Comparison of ENCODE assay signal across 15 cellular contexts in the genomic region with DNA sequence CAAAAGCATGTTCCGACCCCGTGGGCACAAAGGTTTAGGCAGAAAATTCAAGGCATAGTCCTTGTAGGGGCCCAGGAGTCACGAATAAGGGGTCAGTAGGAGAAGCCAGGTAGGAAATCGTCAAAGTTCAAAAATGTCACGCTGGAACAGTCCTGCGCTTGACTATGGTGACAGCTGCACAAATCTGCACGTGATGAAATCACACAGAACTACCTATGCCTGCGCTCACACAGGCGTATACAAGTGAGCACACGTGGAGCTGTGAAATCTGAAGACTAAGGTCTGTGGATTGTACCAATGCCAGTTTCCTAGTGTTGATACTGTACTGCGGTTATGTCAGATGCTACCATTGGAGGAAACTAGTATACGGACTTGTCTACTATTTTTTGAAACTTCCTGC.
DNase-seq lines count a peak whose midpoint lies in the region; ATAC-seq and TF ChIP-seq lines count a peak whose summit lies in the region.
"Had no signal": no experiment of that assay in that cellular context is flagged by ENCODE, and none has a peak within 500 bp of the region (broad histone marks: within the 10 kb centered on the region; RNA-seq: fewer than 3 reads in every experiment).

No MANE protein-coding gene starts in this region.

- H3K27me3 ChIP-seq in cardiac muscle cell: no peaks in the 10 kb centered on the region
- H3K27me3 ChIP-seq in endodermal cell (ENCODE audit: control insufficient read depth, insufficient read depth, low read length, poor library complexity, severe bottlenecking): no peaks in the 10 kb centered on the region

- H3K27me3 Mint-ChIP-seq in endodermal cell (ENCODE audit: insufficient read depth) (peaks cover 18% of the 10 kb centered on the region), neural crest cell (ENCODE audit: low read depth) (peaks cover 20% of the 10 kb centered on the region), type B pancreatic cell (peaks cover 36% of the 10 kb centered on the region), chondrocyte (ENCODE audit: low read depth) (no peaks in the 10 kb centered on the region)
- H3K27me3 Mint-ChIP-seq in effector memory CD8-positive, alpha-beta T cell: peaks cover 2 to 14% of the 10 kb centered on the region in 2 donors

- H3K36me3 Mint-ChIP-seq in endodermal cell (ENCODE audit: low read depth) (no peaks in the 10 kb centered on the region), neural crest cell (ENCODE audit: low read depth) (no peaks in the 10 kb centered on the region), type B pancreatic cell (peaks cover 7% of the 10 kb centered on the region), chondrocyte (ENCODE audit: low read depth) (peaks cover 3% of the 10 kb centered on the region)
- no peaks in the 10 kb centered on the region for H3K36me3 Mint-ChIP-seq in effector memory CD8-positive, alpha-beta T cell (ENCODE audit: insufficient read depth)
- H3K36me3 Mint-ChIP-seq: CD4-positive, alpha-beta memory T cell had no signal

- no peak overlapping the region for H3K4me3 ChIP-seq in cardiac muscle cell
- no peak overlapping the region for H3K4me3 ChIP-seq in endodermal cell (ENCODE audit: low read length)
- H3K4me3 ChIP-seq: HAP-1 had no signal

- peaks cover 34% of the 10 kb centered on the region for H3K4me1 Mint-ChIP-seq in endodermal cell
- H3K4me1 Mint-ChIP-seq in neural crest cell: peaks cover 23% of the 10 kb centered on the region
- peaks cover 48% of the 10 kb centered on the region for H3K4me1 Mint-ChIP-seq in type B pancreatic cell (ENCODE audit: unreplicated experiment)
- no peaks in the 10 kb centered on the region for H3K4me1 Mint-ChIP-seq in effector memory CD8-positive, alpha-beta T cell (ENCODE audit: low read depth in 2 of 2)
- peaks cover 29% of the 10 kb centered on the region for H3K4me1 Mint-ChIP-seq in chondrocyte (ENCODE audit: low read depth)
- H3K4me1 Mint-ChIP-seq: CD4-positive, alpha-beta memory T cell had no signal

- DNase-seq in cardiac muscle cell (ENCODE audit: low read depth in 1 of 2, low spot score in 1 of 2): no peak
- DNase-seq in left cardiac atrium: no peak
- DNase-seq in endodermal cell: no peak
- no peak for DNase-seq in neural crest cell (ENCODE audit: low read depth, low spot score)
- no peak for DNase-seq in type B pancreatic cell (ENCODE audit: extremely low spot score, unreplicated experiment)
- DNase-seq in NCI-H2227 treated with DMSO at 0.1 percent for 48 hours (lab: John Stamatoyannopoulos, UW): no peak
- DNase-seq in effector memory CD8-positive, alpha-beta T cell: no peak
- DNase-seq in chondrocyte (ENCODE audit: low spot score): no peak
- DNase-seq: 8988T; AML-193; CD4-positive, alpha-beta memory T cell; HFFc6 had no signal

- H3K4me3 Mint-ChIP-seq in endodermal cell (no peak overlapping the region), neural crest cell (peak overlapping the region; percentile 52), type B pancreatic cell (peak overlapping the region; percentile 37), chondrocyte (ENCODE audit: unreplicated experiment) (no peak overlapping the region)
- no peak overlapping the region for H3K4me3 Mint-ChIP-seq in effector memory CD8-positive, alpha-beta T cell
- H3K4me3 Mint-ChIP-seq: CD4-positive, alpha-beta memory T cell; HFFc6 had no signal

- H3K27ac ChIP-seq in cardiac muscle cell (peak overlapping the region; percentile 93), endodermal cell (ENCODE audit: low read depth, low read length) (peak overlapping the region; percentile 30)
- H3K27ac ChIP-seq: C4-2B had no signal

- H3K27ac Mint-ChIP-seq in endodermal cell (no peak overlapping the region), neural crest cell (ENCODE audit: unreplicated experiment) (peak overlapping the region; percentile 52), type B pancreatic cell (no peak overlapping the region), chondrocyte (ENCODE audit: unreplicated experiment) (no peak overlapping the region)
- no peak overlapping the region for H3K27ac Mint-ChIP-seq in effector memory CD8-positive, alpha-beta T cell
- H3K27ac Mint-ChIP-seq: CD4-positive, alpha-beta memory T cell; HFFc6 had no signal

- no peaks in the 10 kb centered on the region for H3K9me3 Mint-ChIP-seq in endodermal cell
- H3K9me3 Mint-ChIP-seq in neural crest cell: no peaks in the 10 kb centered on the region
- H3K9me3 Mint-ChIP-seq in type B pancreatic cell: no peaks in the 10 kb centered on the region
- no peaks in the 10 kb centered on the region for H3K9me3 Mint-ChIP-seq in effector memory CD8-positive, alpha-beta T cell
- H3K9me3 Mint-ChIP-seq in chondrocyte (ENCODE audit: low read depth): no peaks in the 10 kb centered on the region
- H3K9me3 Mint-ChIP-seq: CD4-positive, alpha-beta memory T cell; HFFc6 had no signal

- no peak for ATAC-seq in left cardiac atrium
- no peak for ATAC-seq in effector memory CD8-positive, alpha-beta T cell (replicated peaks)
- ATAC-seq: HepG2 had no signal

- no peaks in the 10 kb centered on the region for H3K36me3 ChIP-seq in cardiac muscle cell
- no peaks in the 10 kb centered on the region for H3K36me3 ChIP-seq in endodermal cell (ENCODE audit: control insufficient read depth, insufficient read depth, low read length)
- H3K36me3 ChIP-seq: HAP-1 had no signal

- intact Hi-C loops in left cardiac atrium (cut with DNase I): no loop called here

- TF ChIP-seq CTCF in cardiac muscle cell (IDR thresholded peaks at IDR 0.05; ENCODE audit: low read depth, low read length): no peak
- TF ChIP-seq CTCF in endodermal cell (conservative IDR thresholded peaks at IDR 0.05): no peak
- no peak for TF ChIP-seq CTCF in neural crest cell (conservative IDR thresholded peaks at IDR 0.05)
- no peak for TF ChIP-seq CTCF in type B pancreatic cell (conservative IDR thresholded peaks at IDR 0.05)
- no peak for TF ChIP-seq CTCF in chondrocyte (IDR thresholded peaks at IDR 0.05)

- H3K9me3 ChIP-seq in cardiac muscle cell (ENCODE audit: low read depth) (no peaks in the 10 kb centered on the region), endodermal cell (ENCODE audit: control insufficient read depth, low read length) (no peaks in the 10 kb centered on the region)
- H3K9me3 ChIP-seq: HAP-1 had no signal

- 89 to 91% methylated on average over 12 of the region's 12 CpGs for WGBS in endodermal cell (ENCODE audit: insufficient coverage in 1 of 2, insufficient read length in 1 of 2), 2 experiments

- no peak overlapping the region for H3K9ac ChIP-seq in endodermal cell (ENCODE audit: extremely low read depth, low read length, poor library complexity, severe bottlenecking)

- H3K4me1 ChIP-seq in cardiac muscle cell (ENCODE audit: low read depth) (peaks cover 91% of the 10 kb centered on the region), endodermal cell (ENCODE audit: control insufficient read depth, insufficient read depth, low read length) (peaks cover 7% of the 10 kb centered on the region)

Comparison
In these comparisons a context has a peak if more than half of its experiments do, and no peak if none do; other contexts are left out.
1. H3K4me3 Mint-ChIP-seq: peak in neural crest cell (single experiment) and type B pancreatic cell (single experiment); none in endodermal cell (single experiment), effector memory CD8-positive, alpha-beta T cell (0 of 2) and chondrocyte (single experiment).